8 cellular contexts compared by ENCODE assay signal in the genomic region with DNA sequence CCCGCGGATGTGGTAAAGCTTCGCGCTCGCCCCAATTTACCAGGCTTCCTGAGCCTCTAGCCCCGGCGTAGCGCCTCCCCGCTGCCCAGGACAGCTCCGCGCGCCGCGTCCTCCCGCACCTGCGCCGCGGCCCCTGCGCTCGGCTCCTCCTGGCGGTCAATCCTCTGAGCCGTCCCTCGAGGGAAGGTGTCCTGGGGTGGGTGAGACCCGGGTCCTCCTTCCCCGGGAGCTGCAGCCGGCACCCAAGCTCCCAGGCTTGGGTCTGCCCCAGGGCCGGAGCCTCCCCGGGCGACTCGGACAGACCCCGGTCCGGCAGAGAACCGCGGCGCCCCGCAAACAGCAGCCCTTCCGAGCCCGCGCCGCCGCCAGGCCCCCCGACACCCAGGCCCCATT. TPM values are rescaled to one million over a fixed set of nuclear protein-coding genes. Genes with fewer than 3 reads are reported as not detected.
A peak's percentile ranks its signal among the peaks of the same experiment; 100 is the strongest.
DNase-seq lines count a peak whose midpoint lies in the region; ATAC-seq and TF ChIP-seq lines count a peak whose summit lies in the region.

No MANE protein-coding gene starts in this region.

- TF ChIP-seq CTCF in glutamatergic neuron (IDR thresholded peaks at IDR 0.05; ENCODE audit: partially characterized antibody, unreplicated experiment) (peak; percentile 48), parathyroid adenoma (IDR thresholded peaks at IDR 0.05) (peak; percentile 84)

- peaks cover 10% of the 10 kb centered on the region for H3K9me3 Mint-ChIP-seq in glutamatergic neuron (ENCODE audit: unreplicated experiment)

- H3K27ac ChIP-seq in parathyroid adenoma (peak overlapping the region; percentile 85), urinary bladder (ENCODE audit: low read depth) (peak overlapping the region; percentile 57)

- no peak overlapping the region for H3K27ac Mint-ChIP-seq in glutamatergic neuron (ENCODE audit: unreplicated experiment)

- H3K4me1 Mint-ChIP-seq in glutamatergic neuron (ENCODE audit: low read depth, unreplicated experiment): peaks cover 34% of the 10 kb centered on the region

- peak overlapping the region; percentile 24 for H3K9ac ChIP-seq in parathyroid adenoma

- ATAC-seq in GM19025 (IDR thresholded peaks at IDR 0.05; ENCODE audit: low read depth, unreplicated experiment): peak; percentile 48
- peak; percentile 37 for ATAC-seq in HG03196 (IDR thresholded peaks at IDR 0.05; ENCODE audit: unreplicated experiment)

- H3K4me3 ChIP-seq in parathyroid adenoma (ENCODE audit: low read depth, low read length): peak overlapping the region; percentile 93
- H3K4me3 ChIP-seq in urinary bladder (ENCODE audit: low read depth, low read length): peak overlapping the region; percentile 64

- H3K4me3 Mint-ChIP-seq in glutamatergic neuron (ENCODE audit: unreplicated experiment): peak overlapping the region; percentile 93

- under 1% methylated on average over 42 of the region's 42 CpGs for WGBS in urinary bladder

- H3K4me1 ChIP-seq in parathyroid adenoma (peaks cover 30% of the 10 kb centered on the region), urinary bladder (ENCODE audit: insufficient read depth) (peaks cover 1% of the 10 kb centered on the region)

- H3K9me3 ChIP-seq in parathyroid adenoma (ENCODE audit: control insufficient read depth, low read length): no peaks in the 10 kb centered on the region

- no peaks in the 10 kb centered on the region for H3K36me3 Mint-ChIP-seq in glutamatergic neuron (ENCODE audit: unreplicated experiment)

- peak overlapping the region; percentile 95 for H2AFZ ChIP-seq in parathyroid adenoma

- no peaks in the 10 kb centered on the region for H3K36me3 ChIP-seq in parathyroid adenoma (ENCODE audit: control insufficient read depth, insufficient read depth, low read length)
- no peaks in the 10 kb centered on the region for H3K36me3 ChIP-seq in urinary bladder (ENCODE audit: insufficient read depth)

- H3K79me2 ChIP-seq in parathyroid adenoma: peaks cover 13% of the 10 kb centered on the region

- peak overlapping the region; percentile 90 for H3K4me2 ChIP-seq in parathyroid adenoma (ENCODE audit: low read length)

- no peaks in the 10 kb centered on the region for H3K27me3 ChIP-seq in parathyroid adenoma (ENCODE audit: control insufficient read depth, insufficient read depth, low read length)

- peak; percentile 69 for DNase-seq in CD1c-positive myeloid dendritic cell (ENCODE audit: extremely low spot score)
- DNase-seq in RPMI8226: peak; percentile 90
- peak; percentile 78 for DNase-seq in activated gamma-delta T cell treated with Interleukin-2 at 50 U/mL for 16 hours
- peak; percentile 74 for DNase-seq in glutamatergic neuron

- H3K27me3 Mint-ChIP-seq in glutamatergic neuron (ENCODE audit: unreplicated experiment): peaks cover 16% of the 10 kb centered on the region

RNA-seq across cellular contexts. Expression of a gene that starts 0.5 kb away (rescaled TPM):
- total RNA-seq in glutamatergic neuron (ENCODE audit: unreplicated experiment) (37.5 TPM), urinary bladder (4.9 TPM)
- 1.9 TPM for polyA plus RNA-seq in urinary bladder

Comparison
In these comparisons a context has a peak if more than half of its experiments do, and no peak if none do; other contexts are left out.
1. Peak in every context shown above with its lines: DNase-seq, ATAC-seq, H3K4me3 ChIP-seq and H3K27ac ChIP-seq.